Comparison of ENCODE assay signal across 8 cellular contexts in genomic region chr4:41281038-41281634, GRCh38. TPM values are rescaled to one million over a fixed set of nuclear protein-coding genes. Genes with fewer than 3 reads are reported as not detected.
DNase-seq lines count a peak whose midpoint lies in the region; ATAC-seq and TF ChIP-seq lines count a peak whose summit lies in the region.

No MANE protein-coding gene starts in this region.

- peak overlapping the region; percentile 24; the same call in 1 of the 2 replicates for H3K4me2 ChIP-seq in HCT116 (ENCODE audit: low read length)
- H3K4me2 ChIP-seq in Karpas-422 (ENCODE audit: low read depth, low read length, poor library complexity, severe bottlenecking): no peak overlapping the region

- BruUV-seq in HCT116 (replicated peaks; lab: Mats Ljungman, UMichigan): no TSS peak

- peaks cover 2% of the 10 kb centered on the region for H3K27me3 Mint-ChIP-seq in brain

- ATAC-seq in HCT116: peak; percentile 100

- TF ChIP-seq CTCF in AG04450 (IDR thresholded peaks at IDR 0.05; ENCODE audit: low read depth, low read length) (peak; percentile 91), GM12864 (IDR thresholded peaks at IDR 0.05; ENCODE audit: low read depth, low read length, missing control alignments) (peak; percentile 73), HCT116 (IDR thresholded peaks at IDR 0.05 in 2 of 3, conservative IDR thresholded peaks at IDR 0.05 in 1 of 3; ENCODE audit: borderline replicate concordance in 1 of 3, insufficient read depth in 1 of 3, low read depth in 2 of 3, low read length in 2 of 3) (peak; percentile 75 to 91 (median 90)), brain (conservative IDR thresholded peaks at IDR 0.05) (peak; percentile 92 to 96)

- H3K36me3 Mint-ChIP-seq in brain: peaks cover 8% of the 10 kb centered on the region

- H3K4me1 Mint-ChIP-seq in brain: peaks cover 11% of the 10 kb centered on the region

- no peaks in the 10 kb centered on the region for H3K9me3 ChIP-seq in AG04450 (ENCODE audit: control insufficient read depth, insufficient read depth, low read length)
- no peaks in the 10 kb centered on the region for H3K9me3 ChIP-seq in HCT116 (ENCODE audit: control insufficient read depth in 1 of 2, insufficient read depth in 1 of 2, low read depth in 1 of 2, low read length in 2 of 2)
- H3K9me3 ChIP-seq in Karpas-422 (ENCODE audit: low read length): no peaks in the 10 kb centered on the region
- peaks cover 15% of the 10 kb centered on the region; the same call in 1 of the 2 replicates for H3K9me3 ChIP-seq in NT2/D1 (ENCODE audit: insufficient read depth, low read length)

- RAD21 ChIA-PET in HCT116 (lab: Charles Lee; ENCODE audit: low non-redundant PET in 1 of 2, low total read pairs in 2 of 2, uncharacterized antibody in 2 of 2, unreplicated experiment in 2 of 2): interaction anchor here (0.6 to 1.9 kb wide), 3 partner anchors 12 to 381 kb away, joined by 3 to 13 read pairs (median 9); no protein-coding TSS in a partner anchor

- H3K9ac ChIP-seq in HCT116 (ENCODE audit: low read length): no peak overlapping the region
- H3K9ac ChIP-seq in Karpas-422 (ENCODE audit: low read length): no peak overlapping the region
- H3K9ac ChIP-seq in NT2/D1 (ENCODE audit: insufficient read length, low read depth): no peak overlapping the region

- no peak for DNase-seq in AG04450 (ENCODE audit: low read depth, low spot score)
- DNase-seq in GM12864 (ENCODE audit: low read depth): no peak
- peak; percentile 82 for DNase-seq in HCT116 (ENCODE audit: low read depth, low spot score)
- peak; percentile 87 for DNase-seq in Karpas-422
- DNase-seq in NT2/D1 (ENCODE audit: low read depth, low spot score): peak; percentile 64
- DNase-seq in inferior parietal cortex (ENCODE audit: extremely low spot score): peak; percentile 95
- peak in 2 of 3 donors; percentile 14 to 17 for DNase-seq in stimulated activated CD4-positive, alpha-beta T cell treated with anti-CD3 and anti-CD28 coated beads, TNF-alpha, amount 100 ng/mL, for 48 hours (ENCODE audit: low read depth in 3 of 3)

- no peaks in the 10 kb centered on the region for H3K9me2 ChIP-seq in HCT116 (ENCODE audit: insufficient read depth)
- H3K9me2 ChIP-seq in Karpas-422 (replicated peaks; ENCODE audit: insufficient read depth, low read length): no peaks in the 10 kb centered on the region

- no peak overlapping the region for H3K27ac ChIP-seq in AG04450 (ENCODE audit: low read depth, low read length)
- H3K27ac ChIP-seq in HCT116 (ENCODE audit: low read depth, low read length): no peak overlapping the region
- no peak overlapping the region for H3K27ac ChIP-seq in Karpas-422 (ENCODE audit: low read length)

- H3K4me3 Mint-ChIP-seq in brain: peak overlapping the region in 1 of 5 experiments; percentile 20

- H4K20me1 ChIP-seq in HCT116 (ENCODE audit: insufficient read depth) (no peaks in the 10 kb centered on the region), Karpas-422 (ENCODE audit: insufficient read depth, low read depth, low read length) (no peaks in the 10 kb centered on the region)

- H3K79me2 ChIP-seq in HCT116 (ENCODE audit: insufficient read depth, low read length) (no peaks in the 10 kb centered on the region), Karpas-422 (ENCODE audit: low read length) (no peaks in the 10 kb centered on the region)

- H3K4me1 ChIP-seq in HCT116 (ENCODE audit: control insufficient read depth in 1 of 2, insufficient read depth in 2 of 2, low read length in 2 of 2): no peaks in the 10 kb centered on the region
- no peaks in the 10 kb centered on the region for H3K4me1 ChIP-seq in Karpas-422 (ENCODE audit: low read length)
- H3K4me1 ChIP-seq in NT2/D1 (ENCODE audit: insufficient read depth, insufficient read length): no peaks in the 10 kb centered on the region

- peak; percentile 99 for TF ChIP-seq RAD21 in HCT116 (IDR thresholded peaks at IDR 0.05; ENCODE audit: low read depth)

- peak overlapping the region; percentile 68 for H2AFZ ChIP-seq in HCT116 (ENCODE audit: low read depth, low read length, poor library complexity, severe bottlenecking)
- H2AFZ ChIP-seq in Karpas-422 (ENCODE audit: low read length): no peak overlapping the region

- intact Hi-C loops in HCT116 (cut with micrococcal nuclease): loop anchor here (1.0 to 10.0 kb wide), 5 partner anchors 380 to 1234 kb away; no protein-coding TSS in a partner anchor

- peaks cover 3 to 10% (median 4%) of the 10 kb centered on the region in 5 experiments for H3K9me3 Mint-ChIP-seq in brain

- H3K27me3 ChIP-seq in AG04450 (ENCODE audit: control insufficient read depth, insufficient read depth, low read length) (no peaks in the 10 kb centered on the region), HCT116 (ENCODE audit: insufficient read depth, low read length) (no peaks in the 10 kb centered on the region), Karpas-422 (ENCODE audit: low read length) (no peaks in the 10 kb centered on the region), NT2/D1 (ENCODE audit: insufficient read depth, insufficient read length) (no peaks in the 10 kb centered on the region)

- peak overlapping the region in 2 of 5 experiments; percentile 21 to 32 for H3K27ac Mint-ChIP-seq in brain

- no peak for TF ChIP-seq POLR2A in HCT116 (IDR thresholded peaks at IDR 0.05; ENCODE audit: borderline replicate concordance, extremely low read depth, insufficient read depth, insufficient read length)

- CTCF ChIA-PET in AG04450 (lab: Charles Lee): interaction anchor here (0.6 to 8.5 kb wide), 33 partner anchors 11 to 609 kb away, joined by 3 to 278 read pairs (median 4); no protein-coding TSS in a partner anchor
- CTCF ChIA-PET in HCT116 (lab: Charles Lee): interaction anchor here (0.6 to 8.3 kb wide), 13 partner anchors 14 to 1239 kb away, joined by 3 to 105 read pairs (median 4); no protein-coding TSS in a partner anchor

- H3K36me3 ChIP-seq in HCT116 (ENCODE audit: control insufficient read depth in 1 of 2, insufficient read depth in 2 of 2, low read length in 2 of 2) (no peaks in the 10 kb centered on the region), Karpas-422 (ENCODE audit: insufficient read depth, low read length) (no peaks in the 10 kb centered on the region), NT2/D1 (ENCODE audit: insufficient read depth, insufficient read length, low read length) (no peaks in the 10 kb centered on the region)

- POLR2A ChIA-PET in AG04450 (lab: Yijun Ruan, JAX): interaction anchor here (0.5 to 1.2 kb wide), 3 partner anchors 22 to 906 kb away, joined by 3 to 5 read pairs (median 3); no protein-coding TSS in a partner anchor
- POLR2A ChIA-PET in HCT116 (lab: Charles Lee): interaction anchor here (1.1 kb wide), 1 partner anchor 380 kb away, joined by 5 read pairs; no protein-coding TSS in a partner anchor

- H3K4me3 ChIP-seq in AG04450 (ENCODE audit: low read depth, low read length) (no peak overlapping the region), GM12864 (ENCODE audit: low read depth, low read length) (no peak overlapping the region), HCT116 (replicated peaks in 1 of 2; ENCODE audit: low read depth in 1 of 2, low read length in 2 of 2) (no peak overlapping the region), Karpas-422 (ENCODE audit: low read length) (no peak overlapping the region), NT2/D1 (ENCODE audit: insufficient read length, low read depth) (no peak overlapping the region)

TF ChIP-seq in HCT116, 20 proteins besides CTCF, POLR2A, EP300 and RAD21:
- TF ChIP-seq ZBTB33 (IDR thresholded peaks at IDR 0.05; ENCODE audit: extremely low read depth, insufficient replicate concordance, low read length) (no peak), CBX3 (IDR thresholded peaks at IDR 0.05; ENCODE audit: low read depth) (peak; percentile 62), YY1 (IDR thresholded peaks at IDR 0.05; ENCODE audit: extremely low read depth, insufficient replicate concordance, low read depth, low read length) (no peak)

RNA-seq across cellular contexts. Expression of gene UCHL1, which starts 24.4 kb away (rescaled TPM):
- polyA plus RNA-seq in AG04450 (2011; rRNA removed) (1,755 and 1,872 TPM in 2 replicates), brain (ENCODE audit: insufficient read depth, low read depth, low replicate concordance) (2,034 TPM)
- polyA minus RNA-seq in AG04450 (2011; rRNA and poly(A)+ RNA removed): 399 and 407 TPM in 2 replicates
- total RNA-seq in HCT116 (2021; ENCODE audit: unreplicated experiment): 0.54 TPM
- not detected in 2 replicates for polyA plus RNA-seq in HCT116 (2012)
- total RNA-seq in Karpas-422 (2014; rRNA removed; shearing (Covaris generic); ENCODE audit: low replicate concordance): 0.58 TPM in 1 of 2 replicates, not detected in the other

Comparison
In these comparisons a context has a peak if more than half of its experiments do, and no peak if none do; other contexts are left out.
1. DNase-seq: peak in HCT116 (single experiment), Karpas-422 (single experiment), NT2/D1 (single experiment), inferior parietal cortex (single experiment) and stimulated activated CD4-positive, alpha-beta T cell treated with anti-CD3 and anti-CD28 coated beads, TNF-alpha, amount 100 ng/mL, for 48 hours (2 of 3); none in AG04450 (single experiment) and GM12864 (single experiment).
2. Peak in every context shown above with its lines, with median percentiles within 50 percentile points of each other: CTCF ChIP-seq.